Comparison of ENCODE assay signal across 1 cellular context in the genomic region with DNA sequence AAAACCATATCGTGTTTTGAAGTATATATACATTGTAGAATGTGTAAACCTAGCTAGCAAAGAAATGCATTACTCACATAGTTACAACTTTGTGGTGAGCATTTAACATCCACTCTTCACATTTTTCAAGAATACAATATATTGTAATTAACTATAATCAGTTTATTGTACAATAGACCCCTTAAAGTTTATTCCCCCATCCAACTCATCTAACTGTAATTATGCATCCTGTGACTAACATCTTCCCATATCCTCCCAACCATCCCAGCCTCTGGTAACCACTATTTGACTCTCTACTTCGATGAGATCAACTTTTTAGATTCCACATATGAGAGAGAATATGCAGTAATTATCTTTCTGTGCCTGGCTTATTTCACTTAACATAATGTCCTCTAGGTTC.
TF ChIP-seq lines count a peak whose summit lies in the region.

No MANE protein-coding gene starts in this region.

TF ChIP-seq in endothelial cell of umbilical vein, 7 proteins besides CTCF, POLR2A, EP300 and RAD21 (continued from another document):
- TF ChIP-seq JUN (IDR thresholded peaks at IDR 0.05; ENCODE audit: borderline replicate concordance, insufficient read depth, insufficient read length, low read depth): no peak
